11 cellular contexts compared by ENCODE assay signal in genomic region chr22:21636629-21637218, GRCh38. TPM values are rescaled to one million over a fixed set of nuclear protein-coding genes. Genes with fewer than 3 reads are reported as not detected.
DNase-seq lines count a peak whose midpoint lies in the region; ATAC-seq and TF ChIP-seq lines count a peak whose summit lies in the region.
"Had no signal": no experiment of that assay in that cellular context is flagged by ENCODE, and none has a peak within 500 bp of the region (broad histone marks: within the 10 kb centered on the region; RNA-seq: fewer than 3 reads in every experiment).

No MANE protein-coding gene starts in this region.

- in situ Hi-C loops in KBM-7 (cut with MboI; ENCODE audit: low pct_unique_long_range_greater_than_20kb, low sequenced_read_pairs): no loop called here

- H3K4me3 Mint-ChIP-seq in activated naive CD8-positive, alpha-beta T cell treated with anti-CD3 and anti-CD28 coated beads for 36 hours: no peak overlapping the region
- no peak overlapping the region for H3K4me3 Mint-ChIP-seq in activated naive CD8-positive, alpha-beta T cell treated with anti-CD3 and anti-CD28 coated beads, Interleukin-2, amount 50 U/mL, for 24 hours
- H3K4me3 Mint-ChIP-seq in endothelial cell (ENCODE audit: unreplicated experiment) (no peak overlapping the region), type B pancreatic cell (no peak overlapping the region)
- H3K4me3 Mint-ChIP-seq: CD8-positive, alpha-beta memory T cell; H9 had no signal

- H2AFZ ChIP-seq in osteoblast (ENCODE audit: low read length): no peak overlapping the region

- peaks cover 7% of the 10 kb centered on the region for H3K4me1 Mint-ChIP-seq in activated naive CD8-positive, alpha-beta T cell treated with anti-CD3 and anti-CD28 coated beads for 36 hours
- H3K4me1 Mint-ChIP-seq in activated naive CD8-positive, alpha-beta T cell treated with anti-CD3 and anti-CD28 coated beads, Interleukin-2, amount 50 U/mL, for 24 hours: peaks cover 11% of the 10 kb centered on the region
- H3K4me1 Mint-ChIP-seq in endothelial cell (ENCODE audit: unreplicated experiment) (peaks cover 10% of the 10 kb centered on the region), type B pancreatic cell (ENCODE audit: unreplicated experiment) (peaks cover 9% of the 10 kb centered on the region)

- H4K20me1 ChIP-seq in osteoblast (ENCODE audit: insufficient read depth, low read length): no peaks in the 10 kb centered on the region
- H4K20me1 ChIP-seq: BLaER1 had no signal

- no peaks in the 10 kb centered on the region for H3K27me3 ChIP-seq in osteoblast (ENCODE audit: insufficient read depth, low read length)
- H3K27me3 ChIP-seq: BLaER1 had no signal

- DNase-seq in activated naive CD8-positive, alpha-beta T cell treated with anti-CD3 and anti-CD28 coated beads for 36 hours: no peak
- DNase-seq in activated naive CD8-positive, alpha-beta T cell treated with anti-CD3 and anti-CD28 coated beads, Interleukin-2, amount 50 U/mL, for 24 hours: no peak
- DNase-seq in endothelial cell (ENCODE audit: low spot score): no peak
- DNase-seq in osteoblast (ENCODE audit: insufficient read length, low spot score, missing footprints): peak; percentile 53
- DNase-seq in KBM-7: no peak
- DNase-seq in type B pancreatic cell (ENCODE audit: extremely low spot score, unreplicated experiment): no peak
- DNase-seq: CD8-positive, alpha-beta memory T cell; DMS53; H9 had no signal

- TF ChIP-seq CTCF in endothelial cell (IDR thresholded peaks at IDR 0.05; ENCODE audit: unreplicated experiment) (no peak), osteoblast (IDR thresholded peaks at IDR 0.05; ENCODE audit: extremely low read depth, low read depth, low read length) (no peak), type B pancreatic cell (conservative IDR thresholded peaks at IDR 0.05) (no peak)

- H3K27ac Mint-ChIP-seq in activated naive CD8-positive, alpha-beta T cell treated with anti-CD3 and anti-CD28 coated beads for 36 hours: peak overlapping the region; percentile 51
- H3K27ac Mint-ChIP-seq in activated naive CD8-positive, alpha-beta T cell treated with anti-CD3 and anti-CD28 coated beads, Interleukin-2, amount 50 U/mL, for 24 hours: no peak overlapping the region
- peak overlapping the region; percentile 11 for H3K27ac Mint-ChIP-seq in endothelial cell (ENCODE audit: unreplicated experiment)
- no peak overlapping the region for H3K27ac Mint-ChIP-seq in type B pancreatic cell
- H3K27ac Mint-ChIP-seq: CD8-positive, alpha-beta memory T cell; H9 had no signal

- H3K9me3 Mint-ChIP-seq in activated naive CD8-positive, alpha-beta T cell treated with anti-CD3 and anti-CD28 coated beads for 36 hours: no peaks in the 10 kb centered on the region
- H3K9me3 Mint-ChIP-seq in activated naive CD8-positive, alpha-beta T cell treated with anti-CD3 and anti-CD28 coated beads, Interleukin-2, amount 50 U/mL, for 24 hours: no peaks in the 10 kb centered on the region
- H3K9me3 Mint-ChIP-seq in endothelial cell (ENCODE audit: unreplicated experiment) (no peaks in the 10 kb centered on the region), type B pancreatic cell (no peaks in the 10 kb centered on the region)
- H3K9me3 Mint-ChIP-seq: CD8-positive, alpha-beta memory T cell; H9 had no signal

- H3K27ac ChIP-seq in osteoblast (ENCODE audit: low read depth, low read length): no peak overlapping the region
- H3K27ac ChIP-seq: 22Rv1, BLaER1 had no signal

- no peaks in the 10 kb centered on the region for H3K36me3 ChIP-seq in osteoblast (ENCODE audit: insufficient read depth, low read length)
- H3K36me3 ChIP-seq: BLaER1 had no signal

- no peaks in the 10 kb centered on the region for H3K79me2 ChIP-seq in osteoblast (ENCODE audit: insufficient read depth, low read length)

- H3K36me3 Mint-ChIP-seq in activated naive CD8-positive, alpha-beta T cell treated with anti-CD3 and anti-CD28 coated beads for 36 hours: no peaks in the 10 kb centered on the region
- no peaks in the 10 kb centered on the region for H3K36me3 Mint-ChIP-seq in activated naive CD8-positive, alpha-beta T cell treated with anti-CD3 and anti-CD28 coated beads, Interleukin-2, amount 50 U/mL, for 24 hours (ENCODE audit: low read depth)
- H3K36me3 Mint-ChIP-seq in endothelial cell (ENCODE audit: low read depth, unreplicated experiment) (no peaks in the 10 kb centered on the region), type B pancreatic cell (no peaks in the 10 kb centered on the region)
- H3K36me3 Mint-ChIP-seq: CD8-positive, alpha-beta memory T cell had no signal

- H3K4me1 ChIP-seq in osteoblast (ENCODE audit: insufficient read depth, low read length): peaks cover 9% of the 10 kb centered on the region

- H3K9me3 ChIP-seq in osteoblast (ENCODE audit: low read depth, low read length): no peaks in the 10 kb centered on the region

- H3K4me2 ChIP-seq in osteoblast (ENCODE audit: insufficient read depth, low read length): no peak overlapping the region
- H3K4me2 ChIP-seq: BLaER1 had no signal

- no peak overlapping the region for H3K4me3 ChIP-seq in osteoblast (ENCODE audit: insufficient read depth, low read length)
- H3K4me3 ChIP-seq: BLaER1 had no signal

- ATAC-seq in activated naive CD8-positive, alpha-beta T cell treated with anti-CD3 and anti-CD28 coated beads, Interleukin-2, amount 50 U/mL, for 24 hours: no peak

- no peaks in the 10 kb centered on the region for H3K27me3 Mint-ChIP-seq in activated naive CD8-positive, alpha-beta T cell treated with anti-CD3 and anti-CD28 coated beads for 36 hours
- H3K27me3 Mint-ChIP-seq in activated naive CD8-positive, alpha-beta T cell treated with anti-CD3 and anti-CD28 coated beads, Interleukin-2, amount 50 U/mL, for 24 hours: peaks cover 7% of the 10 kb centered on the region
- peaks cover 5% of the 10 kb centered on the region for H3K27me3 Mint-ChIP-seq in endothelial cell (ENCODE audit: unreplicated experiment)
- no peaks in the 10 kb centered on the region for H3K27me3 Mint-ChIP-seq in type B pancreatic cell
- H3K27me3 Mint-ChIP-seq: CD8-positive, alpha-beta memory T cell had no signal

RNA-seq across cellular contexts. Expression of gene CCDC116, which starts 4.2 kb away (rescaled TPM):
- total RNA-seq in activated naive CD8-positive, alpha-beta T cell treated with anti-CD3 and anti-CD28 coated beads for 36 hours: under 1 TPM; 0.29 to 0.34 TPM
- total RNA-seq in endothelial cell (ENCODE audit: unreplicated experiment) (0.36 TPM), osteoblast (0.29 and 0.36 TPM in 2 replicates), type B pancreatic cell (ENCODE audit: low replicate concordance) (0.21 and 0.87 TPM in 2 replicates)

RNA-seq across cellular contexts. Expression of gene SDF2L1, which starts 5.4 kb away (rescaled TPM):
- total RNA-seq in activated naive CD8-positive, alpha-beta T cell treated with anti-CD3 and anti-CD28 coated beads for 36 hours: 10 to 100 TPM; 52.6 to 53.8 TPM
- total RNA-seq in endothelial cell (ENCODE audit: unreplicated experiment) (32.4 TPM), osteoblast (10.5 and 13.3 TPM in 2 replicates), type B pancreatic cell (ENCODE audit: low replicate concordance) (56.3 and 56.5 TPM in 2 replicates)

RNA-seq across cellular contexts. Expression of gene YDJC, which starts 6.9 kb away (rescaled TPM):
- 10 to 100 TPM; 83.0 to 86.4 TPM for total RNA-seq in activated naive CD8-positive, alpha-beta T cell treated with anti-CD3 and anti-CD28 coated beads for 36 hours
- total RNA-seq in endothelial cell (ENCODE audit: unreplicated experiment): 11.2 TPM
- total RNA-seq in osteoblast: 15.6 and 25.0 TPM in 2 replicates
- total RNA-seq in type B pancreatic cell (ENCODE audit: low replicate concordance): 20.7 and 24.5 TPM in 2 replicates

RNA-seq across cellular contexts. Expression of gene PPIL2, which starts 29.1 kb away (rescaled TPM):
- 10 to 100 TPM; 41.6 to 43.8 TPM for total RNA-seq in activated naive CD8-positive, alpha-beta T cell treated with anti-CD3 and anti-CD28 coated beads for 36 hours
- total RNA-seq in endothelial cell (ENCODE audit: unreplicated experiment) (31.9 TPM), osteoblast (25.3 and 29.2 TPM in 2 replicates), type B pancreatic cell (ENCODE audit: low replicate concordance) (41.1 and 49.2 TPM in 2 replicates)

Comparison
In these comparisons a context has a peak if more than half of its experiments do, and no peak if none do; other contexts are left out.
1. H3K27ac Mint-ChIP-seq: peak in activated naive CD8-positive, alpha-beta T cell treated with anti-CD3 and anti-CD28 coated beads for 36 hours (single experiment) and endothelial cell (single experiment); none in activated naive CD8-positive, alpha-beta T cell treated with anti-CD3 and anti-CD28 coated beads, Interleukin-2, amount 50 U/mL, for 24 hours (single experiment) and type B pancreatic cell (single experiment).